ENCODE assay signal across 1 cellular context in the genomic region with DNA sequence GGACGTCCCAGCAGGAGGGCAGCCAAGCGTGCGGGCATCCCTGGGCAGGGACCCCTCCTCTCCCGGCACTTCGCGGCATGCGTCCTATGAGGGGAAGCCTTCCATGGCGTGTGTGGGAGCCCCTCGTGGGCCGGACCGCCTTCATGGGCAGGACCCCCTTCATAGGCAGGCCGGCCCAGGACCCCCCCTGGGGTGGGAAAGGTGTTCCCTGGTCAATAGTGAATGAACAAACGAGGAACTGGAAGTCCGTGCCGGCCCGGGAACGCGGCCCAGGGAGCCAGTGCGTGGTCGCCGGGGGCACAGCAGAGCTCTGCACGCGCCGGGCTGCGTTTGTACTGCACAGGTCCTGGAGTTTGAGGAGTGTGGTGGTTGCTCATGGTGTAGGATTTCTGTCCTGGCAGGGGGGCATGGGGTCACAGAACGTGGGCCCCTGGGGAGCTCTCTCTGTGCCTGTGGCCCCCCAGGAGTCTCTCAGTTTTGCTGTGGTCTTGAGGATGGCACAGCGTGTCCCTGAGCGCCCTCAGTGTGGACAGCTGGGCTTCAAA.
A peak's percentile ranks its signal among the peaks of the same experiment; 100 is the strongest.
TF ChIP-seq lines count a peak whose summit lies in the region.

No MANE protein-coding gene starts in this region.

TF ChIP-seq in HepG2, 621 proteins besides CTCF, POLR2A, EP300 and RAD21 (continues in another document):
- TF ChIP-seq, protein P1, sequence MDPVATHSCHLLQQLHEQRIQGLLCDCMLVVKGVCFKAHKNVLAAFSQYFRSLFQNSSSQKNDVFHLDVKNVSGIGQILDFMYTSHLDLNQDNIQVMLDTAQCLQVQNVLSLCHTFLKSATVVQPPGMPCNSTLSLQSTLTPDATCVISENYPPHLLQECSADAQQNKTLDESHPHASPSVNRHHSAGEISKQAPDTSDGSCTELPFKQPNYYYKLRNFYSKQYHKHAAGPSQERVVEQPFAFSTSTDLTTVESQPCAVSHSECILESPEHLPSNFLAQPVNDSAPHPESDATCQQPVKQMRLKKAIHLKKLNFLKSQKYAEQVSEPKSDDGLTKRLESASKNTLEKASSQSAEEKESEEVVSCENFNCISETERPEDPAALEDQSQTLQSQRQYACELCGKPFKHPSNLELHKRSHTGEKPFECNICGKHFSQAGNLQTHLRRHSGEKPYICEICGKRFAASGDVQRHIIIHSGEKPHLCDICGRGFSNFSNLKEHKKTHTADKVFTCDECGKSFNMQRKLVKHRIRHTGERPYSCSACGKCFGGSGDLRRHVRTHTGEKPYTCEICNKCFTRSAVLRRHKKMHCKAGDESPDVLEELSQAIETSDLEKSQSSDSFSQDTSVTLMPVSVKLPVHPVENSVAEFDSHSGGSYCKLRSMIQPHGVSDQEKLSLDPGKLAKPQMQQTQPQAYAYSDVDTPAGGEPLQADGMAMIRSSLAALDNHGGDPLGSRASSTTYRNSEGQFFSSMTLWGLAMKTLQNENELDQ (CRISPR knock-in tag; IDR thresholded peaks at IDR 0.05; ENCODE audit: borderline replicate concordance) = no peak
- TF ChIP-seq SYNCRIP (IDR thresholded peaks at IDR 0.05; ENCODE audit: insufficient read depth, low read depth, low read length) = no peak
- TF ChIP-seq, protein P2, sequence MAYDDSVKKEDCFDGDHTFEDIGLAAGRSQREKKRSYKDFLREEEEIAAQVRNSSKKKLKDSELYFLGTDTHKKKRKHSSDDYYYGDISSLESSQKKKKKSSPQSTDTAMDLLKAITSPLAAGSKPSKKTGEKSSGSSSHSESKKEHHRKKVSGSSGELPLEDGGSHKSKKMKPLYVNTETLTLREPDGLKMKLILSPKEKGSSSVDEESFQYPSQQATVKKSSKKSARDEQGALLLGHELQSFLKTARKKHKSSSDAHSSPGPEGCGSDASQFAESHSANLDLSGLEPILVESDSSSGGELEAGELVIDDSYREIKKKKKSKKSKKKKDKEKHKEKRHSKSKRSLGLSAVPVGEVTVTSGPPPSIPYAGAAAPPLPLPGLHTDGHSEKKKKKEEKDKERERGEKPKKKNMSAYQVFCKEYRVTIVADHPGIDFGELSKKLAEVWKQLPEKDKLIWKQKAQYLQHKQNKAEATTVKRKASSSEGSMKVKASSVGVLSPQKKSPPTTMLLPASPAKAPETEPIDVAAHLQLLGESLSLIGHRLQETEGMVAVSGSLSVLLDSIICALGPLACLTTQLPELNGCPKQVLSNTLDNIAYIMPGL (CRISPR knock-in tag; IDR thresholded peaks at IDR 0.05; ENCODE audit: borderline replicate concordance in 1 of 2, low read depth in 1 of 2) = no peak
- TF ChIP-seq CEBPB (IDR thresholded peaks at IDR 0.05; ENCODE audit: borderline replicate concordance, low read depth, low read length) = no peak
- TF ChIP-seq ZNF883 (CRISPR knock-in tag; IDR thresholded peaks at IDR 0.05; ENCODE audit: not compliant biosample characterization) = peak; percentile 40
- TF ChIP-seq ZNF333 (CRISPR knock-in tag; IDR thresholded peaks at IDR 0.05; ENCODE audit: borderline replicate concordance) = no peak
- TF ChIP-seq, protein P3, sequence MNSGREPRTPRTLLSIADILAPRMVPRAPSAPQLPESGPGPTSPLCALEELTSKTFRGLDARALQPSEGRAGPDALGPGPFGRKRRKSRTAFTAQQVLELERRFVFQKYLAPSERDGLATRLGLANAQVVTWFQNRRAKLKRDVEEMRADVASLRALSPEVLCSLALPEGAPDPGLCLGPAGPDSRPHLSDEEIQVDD (CRISPR knock-in tag; IDR thresholded peaks at IDR 0.05; ENCODE audit: borderline replicate concordance) = no peak
- TF ChIP-seq, protein P4, sequence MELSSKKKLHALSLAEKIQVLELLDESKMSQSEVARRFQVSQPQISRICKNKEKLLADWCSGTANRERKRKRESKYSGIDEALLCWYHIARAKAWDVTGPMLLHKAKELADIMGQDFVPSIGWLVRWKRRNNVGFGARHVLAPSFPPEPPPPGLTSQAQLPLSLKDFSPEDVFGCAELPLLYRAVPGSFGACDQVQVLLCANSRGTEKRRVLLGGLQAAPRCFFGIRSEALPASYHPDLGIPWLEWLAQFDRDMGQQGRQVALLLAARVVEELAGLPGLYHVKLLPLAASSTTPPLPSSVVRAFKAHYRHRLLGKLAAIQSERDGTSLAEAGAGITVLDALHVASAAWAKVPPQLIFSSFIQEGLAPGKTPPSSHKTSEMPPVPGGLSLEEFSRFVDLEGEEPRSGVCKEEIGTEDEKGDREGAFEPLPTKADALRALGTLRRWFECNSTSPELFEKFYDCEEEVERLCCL (CRISPR knock-in tag; IDR thresholded peaks at IDR 0.05; ENCODE audit: borderline replicate concordance) = no peak
- TF ChIP-seq, protein P5, sequence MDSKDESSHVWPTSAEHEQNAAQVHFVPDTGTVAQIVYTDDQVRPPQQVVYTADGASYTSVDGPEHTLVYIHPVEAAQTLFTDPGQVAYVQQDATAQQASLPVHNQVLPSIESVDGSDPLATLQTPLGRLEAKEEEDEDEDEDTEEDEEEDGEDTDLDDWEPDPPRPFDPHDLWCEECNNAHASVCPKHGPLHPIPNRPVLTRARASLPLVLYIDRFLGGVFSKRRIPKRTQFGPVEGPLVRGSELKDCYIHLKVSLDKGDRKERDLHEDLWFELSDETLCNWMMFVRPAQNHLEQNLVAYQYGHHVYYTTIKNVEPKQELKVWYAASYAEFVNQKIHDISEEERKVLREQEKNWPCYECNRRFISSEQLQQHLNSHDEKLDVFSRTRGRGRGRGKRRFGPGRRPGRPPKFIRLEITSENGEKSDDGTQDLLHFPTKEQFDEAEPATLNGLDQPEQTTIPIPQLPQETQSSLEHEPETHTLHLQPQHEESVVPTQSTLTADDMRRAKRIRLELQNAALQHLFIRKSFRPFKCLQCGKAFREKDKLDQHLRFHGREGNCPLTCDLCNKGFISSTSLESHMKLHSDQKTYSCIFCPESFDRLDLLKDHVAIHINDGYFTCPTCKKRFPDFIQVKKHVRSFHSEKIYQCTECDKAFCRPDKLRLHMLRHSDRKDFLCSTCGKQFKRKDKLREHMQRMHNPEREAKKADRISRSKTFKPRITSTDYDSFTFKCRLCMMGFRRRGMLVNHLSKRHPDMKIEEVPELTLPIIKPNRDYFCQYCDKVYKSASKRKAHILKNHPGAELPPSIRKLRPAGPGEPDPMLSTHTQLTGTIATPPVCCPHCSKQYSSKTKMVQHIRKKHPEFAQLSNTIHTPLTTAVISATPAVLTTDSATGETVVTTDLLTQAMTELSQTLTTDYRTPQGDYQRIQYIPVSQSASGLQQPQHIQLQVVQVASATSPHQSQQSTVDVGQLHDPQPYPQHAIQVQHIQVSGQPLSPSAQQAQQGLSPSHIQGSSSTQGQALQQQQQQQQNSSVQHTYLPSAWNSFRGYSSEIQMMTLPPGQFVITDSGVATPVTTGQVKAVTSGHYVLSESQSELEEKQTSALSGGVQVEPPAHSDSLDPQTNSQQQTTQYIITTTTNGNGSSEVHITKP (CRISPR knock-in tag; IDR thresholded peaks at IDR 0.05; ENCODE audit: low read depth) = no peak
- TF ChIP-seq SMARCC2 (IDR thresholded peaks at IDR 0.05) = no peak
- TF ChIP-seq, protein P6, sequence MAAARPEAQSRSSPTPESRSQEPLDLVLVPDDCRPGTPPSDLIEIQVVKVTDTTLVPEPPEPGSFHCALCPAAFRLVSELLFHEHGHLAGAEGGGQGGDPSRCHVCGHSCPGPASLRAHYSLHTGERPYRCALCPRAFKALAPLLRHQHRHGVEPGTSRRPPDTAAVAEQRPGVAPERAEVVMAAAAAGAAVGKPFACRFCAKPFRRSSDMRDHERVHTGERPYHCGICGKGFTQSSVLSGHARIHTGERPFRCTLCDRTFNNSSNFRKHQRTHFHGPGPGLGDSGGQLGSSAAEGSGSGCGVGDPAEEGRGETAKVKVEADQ (CRISPR knock-in tag; IDR thresholded peaks at IDR 0.05; ENCODE audit: borderline replicate concordance) = no peak
- no peak for TF ChIP-seq ZNF772 (CRISPR knock-in tag; IDR thresholded peaks at IDR 0.05)
- no peak for TF ChIP-seq MLLT10 (CRISPR knock-in tag; IDR thresholded peaks at IDR 0.05)
- no peak for TF ChIP-seq FOSL2 (CRISPR knock-in tag; IDR thresholded peaks at IDR 0.05)
- TF ChIP-seq, protein P7, sequence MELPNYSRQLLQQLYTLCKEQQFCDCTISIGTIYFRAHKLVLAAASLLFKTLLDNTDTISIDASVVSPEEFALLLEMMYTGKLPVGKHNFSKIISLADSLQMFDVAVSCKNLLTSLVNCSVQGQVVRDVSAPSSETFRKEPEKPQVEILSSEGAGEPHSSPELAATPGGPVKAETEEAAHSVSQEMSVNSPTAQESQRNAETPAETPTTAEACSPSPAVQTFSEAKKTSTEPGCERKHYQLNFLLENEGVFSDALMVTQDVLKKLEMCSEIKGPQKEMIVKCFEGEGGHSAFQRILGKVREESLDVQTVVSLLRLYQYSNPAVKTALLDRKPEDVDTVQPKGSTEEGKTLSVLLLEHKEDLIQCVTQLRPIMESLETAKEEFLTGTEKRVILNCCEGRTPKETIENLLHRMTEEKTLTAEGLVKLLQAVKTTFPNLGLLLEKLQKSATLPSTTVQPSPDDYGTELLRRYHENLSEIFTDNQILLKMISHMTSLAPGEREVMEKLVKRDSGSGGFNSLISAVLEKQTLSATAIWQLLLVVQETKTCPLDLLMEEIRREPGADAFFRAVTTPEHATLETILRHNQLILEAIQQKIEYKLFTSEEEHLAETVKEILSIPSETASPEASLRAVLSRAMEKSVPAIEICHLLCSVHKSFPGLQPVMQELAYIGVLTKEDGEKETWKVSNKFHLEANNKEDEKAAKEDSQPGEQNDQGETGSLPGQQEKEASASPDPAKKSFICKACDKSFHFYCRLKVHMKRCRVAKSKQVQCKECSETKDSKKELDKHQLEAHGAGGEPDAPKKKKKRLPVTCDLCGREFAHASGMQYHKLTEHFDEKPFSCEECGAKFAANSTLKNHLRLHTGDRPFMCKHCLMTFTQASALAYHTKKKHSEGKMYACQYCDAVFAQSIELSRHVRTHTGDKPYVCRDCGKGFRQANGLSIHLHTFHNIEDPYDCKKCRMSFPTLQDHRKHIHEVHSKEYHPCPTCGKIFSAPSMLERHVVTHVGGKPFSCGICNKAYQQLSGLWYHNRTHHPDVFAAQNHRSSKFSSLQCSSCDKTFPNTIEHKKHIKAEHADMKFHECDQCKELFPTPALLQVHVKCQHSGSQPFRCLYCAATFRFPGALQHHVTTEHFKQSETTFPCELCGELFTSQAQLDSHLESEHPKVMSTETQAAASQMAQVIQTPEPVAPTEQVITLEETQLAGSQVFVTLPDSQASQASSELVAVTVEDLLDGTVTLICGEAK (IDR thresholded peaks at IDR 0.05) = no peak
- TF ChIP-seq, protein P7 (CRISPR knock-in tag; IDR thresholded peaks at IDR 0.05) = no peak
- TF ChIP-seq KMT2A (CRISPR knock-in tag; IDR thresholded peaks at IDR 0.05) = no peak
- TF ChIP-seq ZNF564 (CRISPR knock-in tag; IDR thresholded peaks at IDR 0.05) = 0 out of 2 replicates have a peak, but pooled peaks have one; percentile 46
- no peak for TF ChIP-seq ZBTB3 (CRISPR knock-in tag; IDR thresholded peaks at IDR 0.05; ENCODE audit: borderline replicate concordance, low read depth)
- no peak for TF ChIP-seq SALL2 (CRISPR knock-in tag; IDR thresholded peaks at IDR 0.05)
- TF ChIP-seq, protein P8, sequence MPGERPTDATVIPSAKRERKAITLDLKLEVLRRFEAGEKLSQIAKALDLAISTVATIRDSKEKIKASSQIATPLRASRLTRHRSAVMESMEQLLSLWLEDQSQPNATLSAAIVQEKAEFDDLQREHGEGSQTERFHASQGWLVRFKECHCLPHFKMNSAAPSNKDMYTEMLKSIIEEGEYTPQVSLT (CRISPR knock-in tag; IDR thresholded peaks at IDR 0.05; ENCODE audit: borderline replicate concordance, low read depth) = no peak
- TF ChIP-seq, protein P9, sequence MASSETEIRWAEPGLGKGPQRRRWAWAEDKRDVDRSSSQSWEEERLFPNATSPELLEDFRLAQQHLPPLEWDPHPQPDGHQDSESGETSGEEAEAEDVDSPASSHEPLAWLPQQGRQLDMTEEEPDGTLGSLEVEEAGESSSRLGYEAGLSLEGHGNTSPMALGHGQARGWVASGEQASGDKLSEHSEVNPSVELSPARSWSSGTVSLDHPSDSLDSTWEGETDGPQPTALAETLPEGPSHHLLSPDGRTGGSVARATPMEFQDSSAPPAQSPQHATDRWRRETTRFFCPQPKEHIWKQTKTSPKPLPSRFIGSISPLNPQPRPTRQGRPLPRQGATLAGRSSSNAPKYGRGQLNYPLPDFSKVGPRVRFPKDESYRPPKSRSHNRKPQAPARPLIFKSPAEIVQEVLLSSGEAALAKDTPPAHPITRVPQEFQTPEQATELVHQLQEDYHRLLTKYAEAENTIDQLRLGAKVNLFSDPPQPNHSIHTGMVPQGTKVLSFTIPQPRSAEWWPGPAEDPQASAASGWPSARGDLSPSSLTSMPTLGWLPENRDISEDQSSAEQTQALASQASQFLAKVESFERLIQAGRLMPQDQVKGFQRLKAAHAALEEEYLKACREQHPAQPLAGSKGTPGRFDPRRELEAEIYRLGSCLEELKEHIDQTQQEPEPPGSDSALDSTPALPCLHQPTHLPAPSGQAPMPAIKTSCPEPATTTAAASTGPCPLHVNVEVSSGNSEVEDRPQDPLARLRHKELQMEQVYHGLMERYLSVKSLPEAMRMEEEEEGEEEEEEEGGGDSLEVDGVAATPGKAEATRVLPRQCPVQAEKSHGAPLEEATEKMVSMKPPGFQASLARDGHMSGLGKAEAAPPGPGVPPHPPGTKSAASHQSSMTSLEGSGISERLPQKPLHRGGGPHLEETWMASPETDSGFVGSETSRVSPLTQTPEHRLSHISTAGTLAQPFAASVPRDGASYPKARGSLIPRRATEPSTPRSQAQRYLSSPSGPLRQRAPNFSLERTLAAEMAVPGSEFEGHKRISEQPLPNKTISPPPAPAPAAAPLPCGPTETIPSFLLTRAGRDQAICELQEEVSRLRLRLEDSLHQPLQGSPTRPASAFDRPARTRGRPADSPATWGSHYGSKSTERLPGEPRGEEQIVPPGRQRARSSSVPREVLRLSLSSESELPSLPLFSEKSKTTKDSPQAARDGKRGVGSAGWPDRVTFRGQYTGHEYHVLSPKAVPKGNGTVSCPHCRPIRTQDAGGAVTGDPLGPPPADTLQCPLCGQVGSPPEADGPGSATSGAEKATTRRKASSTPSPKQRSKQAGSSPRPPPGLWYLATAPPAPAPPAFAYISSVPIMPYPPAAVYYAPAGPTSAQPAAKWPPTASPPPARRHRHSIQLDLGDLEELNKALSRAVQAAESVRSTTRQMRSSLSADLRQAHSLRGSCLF (CRISPR knock-in tag; IDR thresholded peaks at IDR 0.05; ENCODE audit: borderline replicate concordance) = no peak
